Comparison of ENCODE assay signal across 14 cellular contexts in genomic region chr7:453597-454306, GRCh38.
DNase-seq lines count a peak whose midpoint lies in the region; ATAC-seq and TF ChIP-seq lines count a peak whose summit lies in the region.
"Had no signal": no experiment of that assay in that cellular context is flagged by ENCODE, and none has a peak within 500 bp of the region (broad histone marks: within the 10 kb centered on the region; RNA-seq: fewer than 3 reads in every experiment).

No MANE protein-coding gene starts in this region.

- H3K4me1 ChIP-seq in right cardiac atrium (ENCODE audit: control insufficient read depth, insufficient read depth, low read length) (no peaks in the 10 kb centered on the region), right atrium auricular region (peaks cover 0 to 28% of the 10 kb centered on the region in 2 donors), NT2/D1 (ENCODE audit: insufficient read depth, insufficient read length) (peaks cover 21% of the 10 kb centered on the region), lower lobe of right lung (peaks cover 16% of the 10 kb centered on the region)

- WGBS in right cardiac atrium, result 89% methylated on average over 27 of the region's 27 CpGs

- H3K9ac ChIP-seq in NT2/D1 (ENCODE audit: insufficient read length, low read depth), result peak overlapping the region; percentile 36

- H3K36me3 ChIP-seq in right atrium auricular region, result no peaks in the 10 kb centered on the region
- H3K36me3 ChIP-seq in NT2/D1 (ENCODE audit: insufficient read depth, insufficient read length, low read length), result no peaks in the 10 kb centered on the region
- H3K36me3 ChIP-seq in lower lobe of right lung, result no peaks in the 10 kb centered on the region

- no peak for ATAC-seq in right cardiac atrium
- no peak for ATAC-seq in lower lobe of right lung
- ATAC-seq in left lobe of liver, result no peak
- ATAC-seq: CD8-positive, alpha-beta T cell had no signal

- H3K4me3 ChIP-seq in right cardiac atrium (ENCODE audit: low read length) (no peak overlapping the region), right atrium auricular region (no peak overlapping the region), NT2/D1 (ENCODE audit: insufficient read length, low read depth) (no peak overlapping the region), lower lobe of right lung (no peak overlapping the region)
- H3K4me3 ChIP-seq: GM23338 had no signal

- H3K27me3 ChIP-seq in right cardiac atrium (ENCODE audit: control insufficient read depth, insufficient read depth) (no peaks in the 10 kb centered on the region), right atrium auricular region (no peaks in the 10 kb centered on the region), NT2/D1 (ENCODE audit: insufficient read depth, insufficient read length) (peaks cover 17% of the 10 kb centered on the region), lower lobe of right lung (ENCODE audit: low read depth) (peaks cover 21% of the 10 kb centered on the region)

- no peaks in the 10 kb centered on the region for H3K9me3 ChIP-seq in right cardiac atrium (ENCODE audit: control insufficient read depth, low read length)
- H3K9me3 ChIP-seq in right atrium auricular region, result no peaks in the 10 kb centered on the region
- no peaks in the 10 kb centered on the region for H3K9me3 ChIP-seq in NT2/D1 (ENCODE audit: insufficient read depth, low read length)
- H3K9me3 ChIP-seq in lower lobe of right lung, result no peaks in the 10 kb centered on the region
- H3K9me3 ChIP-seq: Caco-2 had no signal

- no peak for TF ChIP-seq CTCF in right atrium auricular region (IDR thresholded peaks at IDR 0.05)
- no peak for TF ChIP-seq CTCF in lower lobe of right lung (IDR thresholded peaks at IDR 0.05)

- intact Hi-C loops in right cardiac atrium (cut with DNase I) (no loop called here), lower lobe of right lung (cut with DNase I) (no loop called here)

- H3K27ac ChIP-seq in right cardiac atrium (ENCODE audit: low read length) (no peak overlapping the region), right atrium auricular region (no peak overlapping the region), lower lobe of right lung (no peak overlapping the region)

- DNase-seq in right cardiac atrium (peak; percentile 10 to 37 (median 24)), right atrium auricular region (ENCODE audit: low spot score) (no peak), NT2/D1 (ENCODE audit: low read depth, low spot score) (no peak), lower lobe of right lung (peak; percentile 23), NCI-H1694 treated with DMSO at 0.1 percent for 48 hours (lab: John Stamatoyannopoulos, UW) (no peak), left lobe of liver (ENCODE audit: low spot score) (no peak)
- DNase-seq in effector CD4-positive, alpha-beta T cell, result no peak
- DNase-seq: Caco-2; CD8-positive, alpha-beta T cell; DND-41; GDM1; H9; HFFc6 had no signal

Comparison
In these comparisons a context has a peak if more than half of its experiments do, and no peak if none do; other contexts are left out.
1. DNase-seq: peak in right cardiac atrium (3 of 3) and lower lobe of right lung (single experiment); none in right atrium auricular region (single experiment), NT2/D1 (single experiment), NCI-H1694 treated with DMSO at 0.1 percent for 48 hours (single experiment), effector CD4-positive, alpha-beta T cell (single experiment) and left lobe of liver (single experiment).